ENCODE assay signal across 26 cellular contexts in the genomic region with DNA sequence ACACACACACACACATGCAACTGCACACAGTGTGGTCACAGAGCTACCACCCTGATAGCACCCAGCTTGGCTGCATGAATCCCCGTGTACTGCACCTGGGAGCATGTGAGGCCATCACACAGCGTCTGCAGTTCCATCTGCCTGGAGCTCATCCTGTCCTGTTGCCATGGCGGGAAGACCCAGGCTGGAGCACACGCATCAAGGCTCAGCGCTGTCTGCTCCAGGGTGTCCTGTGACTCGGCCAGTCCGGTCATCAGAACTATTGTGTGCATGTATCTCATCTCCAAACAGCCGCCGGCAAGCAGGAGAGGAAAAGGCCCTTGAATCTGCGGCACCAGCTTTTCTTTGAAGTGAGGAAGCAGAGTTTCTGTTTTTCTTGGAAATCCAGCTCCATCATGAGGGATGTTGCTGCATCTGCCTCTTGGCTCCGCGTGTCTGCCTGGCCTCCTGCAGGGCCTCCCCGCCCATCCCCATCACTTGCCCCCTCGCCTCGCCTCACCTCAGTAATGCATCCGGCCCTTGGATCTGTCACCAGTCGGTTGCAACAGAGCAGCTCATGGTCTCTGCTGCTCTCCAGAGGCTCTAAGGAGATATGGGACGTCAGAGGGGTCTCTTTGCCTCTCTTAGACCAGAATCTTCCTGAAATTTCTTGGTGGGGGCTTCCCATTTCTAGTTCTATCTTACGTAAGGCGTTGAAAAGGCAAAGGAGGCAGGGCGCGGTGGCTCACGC. TPM values are rescaled to one million over a fixed set of nuclear protein-coding genes. Genes with fewer than 3 reads are reported as not detected.
"Had no signal": no experiment of that assay in that cellular context is flagged by ENCODE, and none has a peak within 500 bp of the region (broad histone marks: within the 10 kb centered on the region; RNA-seq: fewer than 3 reads in every experiment).

No MANE protein-coding gene starts in this region.

- H3K9me3 ChIP-seq: colonic mucosa, lower lobe of right lung, thyroid gland had no signal

- H3K9me3 Mint-ChIP-seq: activated B cell treated with CpG ODN at 0.5 μM for 24 hours; activated CD4-positive, alpha-beta memory T cell treated with anti-CD3 and anti-CD28 coated beads for 36 hours; activated naive CD8-positive, alpha-beta T cell treated with anti-CD3 and anti-CD28 coated beads for 36 hours; activated T-helper 1 cell treated with anti-CD3 and anti-CD28 coated beads, Interleukin-12 subunit alpha, Interleukin-12 subunit beta, Interleukin-2, Interleukin-4 antibody, amounts not matched to agents 30 ng/mL and 10 ng/mL and 1 ng/mL, durations not matched to agents 14 hours and 24 hours and 36 hours; nephron; T-helper 2 cell treated with Interferon-gamma antibody and Interleukin-4, amounts not matched to agents 5 μg/mL and 100 μg/mL, for 36 hours had no signal

- H3K36me3 Mint-ChIP-seq: activated CD4-positive, alpha-beta memory T cell treated with anti-CD3 and anti-CD28 coated beads for 36 hours; activated naive CD8-positive, alpha-beta T cell treated with anti-CD3 and anti-CD28 coated beads for 36 hours had no signal

- H3K4me3 Mint-ChIP-seq: activated B cell treated with CpG ODN at 0.5 μM for 24 hours; activated CD4-positive, alpha-beta memory T cell treated with anti-CD3 and anti-CD28 coated beads for 36 hours; activated naive CD8-positive, alpha-beta T cell treated with anti-CD3 and anti-CD28 coated beads for 36 hours; activated T-helper 1 cell treated with anti-CD3 and anti-CD28 coated beads, Interleukin-12 subunit alpha, Interleukin-12 subunit beta, Interleukin-2, Interleukin-4 antibody, amounts not matched to agents 30 ng/mL and 10 ng/mL and 1 ng/mL, durations not matched to agents 14 hours and 24 hours and 36 hours; brain; nephron; T-helper 2 cell treated with Interferon-gamma antibody and Interleukin-4, amounts not matched to agents 5 μg/mL and 100 μg/mL, for 36 hours had no signal

- H3K4me1 Mint-ChIP-seq: activated B cell treated with CpG ODN at 0.5 μM for 24 hours, nephron had no signal

- ATAC-seq: lower lobe of right lung had no signal

- H3K27ac Mint-ChIP-seq: activated B cell treated with CpG ODN at 0.5 μM for 24 hours; activated CD4-positive, alpha-beta memory T cell treated with anti-CD3 and anti-CD28 coated beads for 36 hours; activated naive CD8-positive, alpha-beta T cell treated with anti-CD3 and anti-CD28 coated beads for 36 hours; activated T-helper 1 cell treated with anti-CD3 and anti-CD28 coated beads, Interleukin-12 subunit alpha, Interleukin-12 subunit beta, Interleukin-2, Interleukin-4 antibody, amounts not matched to agents 30 ng/mL and 10 ng/mL and 1 ng/mL, durations not matched to agents 14 hours and 24 hours and 36 hours; nephron; T-helper 2 cell treated with Interferon-gamma antibody and Interleukin-4, amounts not matched to agents 5 μg/mL and 100 μg/mL, for 36 hours had no signal

- H3K27ac ChIP-seq: colonic mucosa, lower lobe of right lung, thyroid gland had no signal

- H3K27me3 ChIP-seq: colonic mucosa, thyroid gland had no signal

- H3K4me3 ChIP-seq: colonic mucosa, lower lobe of right lung, thyroid gland had no signal

- DNase-seq: activated B cell treated with CpG ODN at 0.5 μM for 24 hours; activated CD4-positive, alpha-beta memory T cell treated with anti-CD3 and anti-CD28 coated beads for 36 hours; activated CD4-positive, alpha-beta T cell treated with anti-CD3 and anti-CD28 coated beads for 4 hours; activated gamma-delta T cell treated with Interleukin-2 at 50 U/mL for 16 hours; activated naive CD8-positive, alpha-beta T cell treated with anti-CD3 and anti-CD28 coated beads for 36 hours; activated T-cell treated with anti-CD3 and anti-CD28 coated beads for 4 hours; central memory CD4-positive, alpha-beta T cell; colonic mucosa; lower lobe of right lung; occipital lobe; stimulated activated CD4-positive, alpha-beta T cell treated with anti-CD3 and anti-CD28 coated beads, Interleukin-12 subunit alpha, Interleukin-12 subunit beta, amount 100 ng/mL, for 4 hours; stimulated activated CD4-positive, alpha-beta T cell treated with anti-CD3 and anti-CD28 coated beads, Interleukin-1b, Interleukin-23, amount 100 ng/mL, for 48 hours; stimulated activated CD8-positive, alpha-beta memory T cell treated with anti-CD3 and anti-CD28 coated beads, Interleukin-4, amount 100 ng/mL, for 48 hours; stimulated activated naive CD4-positive, alpha-beta T cell; thyroid gland had no signal

- FAIRE-seq: endometrium, frontal cortex, keratinocyte, TTC549 had no signal

- H3K4me1 ChIP-seq: colonic mucosa, lower lobe of right lung, thyroid gland had no signal

RNA-seq across cellular contexts. Expression of a gene that starts 23.7 kb away (rescaled TPM):
- total RNA-seq: activated B cell treated with CpG ODN at 0.5 μM for 24 hours; activated CD4-positive, alpha-beta memory T cell treated with anti-CD3 and anti-CD28 coated beads for 36 hours; activated naive CD8-positive, alpha-beta T cell treated with anti-CD3 and anti-CD28 coated beads for 36 hours; activated T-helper 1 cell treated with anti-CD3 and anti-CD28 coated beads, Interleukin-12 subunit alpha, Interleukin-12 subunit beta, Interleukin-2, Interleukin-4 antibody, amounts not matched to agents 30 ng/mL and 10 ng/mL and 1 ng/mL, durations not matched to agents 14 hours and 24 hours and 36 hours; renal cortical epithelial cell; subcutaneous adipose tissue had no signal

RNA-seq across cellular contexts. Expression of a gene that starts 56.1 kb away (rescaled TPM):
- total RNA-seq: activated B cell treated with CpG ODN at 0.5 μM for 24 hours; activated CD4-positive, alpha-beta memory T cell treated with anti-CD3 and anti-CD28 coated beads for 36 hours; activated naive CD8-positive, alpha-beta T cell treated with anti-CD3 and anti-CD28 coated beads for 36 hours; activated T-helper 1 cell treated with anti-CD3 and anti-CD28 coated beads, Interleukin-12 subunit alpha, Interleukin-12 subunit beta, Interleukin-2, Interleukin-4 antibody, amounts not matched to agents 30 ng/mL and 10 ng/mL and 1 ng/mL, durations not matched to agents 14 hours and 24 hours and 36 hours; colonic mucosa; lower lobe of right lung; renal cortical epithelial cell; subcutaneous adipose tissue; thyroid gland; ureter had no signal
